ENCODE assay signal across 1 cellular context in genomic region chr3:45682786-45683185, GRCh38.
TF ChIP-seq lines count a peak whose summit lies in the region.

No MANE protein-coding gene starts in this region.

TF ChIP-seq in HCT116, 20 proteins besides CTCF, POLR2A, EP300 and RAD21 (continued from another document):
- TF ChIP-seq TCF7L2 (IDR thresholded peaks at IDR 0.05; ENCODE audit: borderline replicate concordance, extremely low read depth, insufficient read depth, insufficient read length), result no peak
- no peak for TF ChIP-seq SP1 (IDR thresholded peaks at IDR 0.05; ENCODE audit: low read depth)
- TF ChIP-seq POLR2AphosphoS5 (IDR thresholded peaks at IDR 0.05; ENCODE audit: low read depth, low read length), result no peak
- TF ChIP-seq EZH2phosphoT487 (IDR thresholded peaks at IDR 0.05; ENCODE audit: borderline replicate concordance), result no peak
- TF ChIP-seq EZH2 (IDR thresholded peaks at IDR 0.05), result no peak
- no peak for TF ChIP-seq ZNF274 (IDR thresholded peaks at IDR 0.05; ENCODE audit: low read depth, low read length)
- TF ChIP-seq JUND (IDR thresholded peaks at IDR 0.05), result no peak
- no peak for TF ChIP-seq REST (IDR thresholded peaks at IDR 0.05; ENCODE audit: low read depth)
- TF ChIP-seq EGR1 (IDR thresholded peaks at IDR 0.05; ENCODE audit: low read depth), result no peak
- TF ChIP-seq FOSL1 (IDR thresholded peaks at IDR 0.05; ENCODE audit: low read depth), result no peak
- no peak for TF ChIP-seq CEBPB (IDR thresholded peaks at IDR 0.05; ENCODE audit: low read depth)
- no peak for TF ChIP-seq ZFX (IDR thresholded peaks at IDR 0.05)
TF ChIP-seq in HCT116: peak in this region for 0.
